1 cellular context compared by ENCODE assay signal in the genomic region with DNA sequence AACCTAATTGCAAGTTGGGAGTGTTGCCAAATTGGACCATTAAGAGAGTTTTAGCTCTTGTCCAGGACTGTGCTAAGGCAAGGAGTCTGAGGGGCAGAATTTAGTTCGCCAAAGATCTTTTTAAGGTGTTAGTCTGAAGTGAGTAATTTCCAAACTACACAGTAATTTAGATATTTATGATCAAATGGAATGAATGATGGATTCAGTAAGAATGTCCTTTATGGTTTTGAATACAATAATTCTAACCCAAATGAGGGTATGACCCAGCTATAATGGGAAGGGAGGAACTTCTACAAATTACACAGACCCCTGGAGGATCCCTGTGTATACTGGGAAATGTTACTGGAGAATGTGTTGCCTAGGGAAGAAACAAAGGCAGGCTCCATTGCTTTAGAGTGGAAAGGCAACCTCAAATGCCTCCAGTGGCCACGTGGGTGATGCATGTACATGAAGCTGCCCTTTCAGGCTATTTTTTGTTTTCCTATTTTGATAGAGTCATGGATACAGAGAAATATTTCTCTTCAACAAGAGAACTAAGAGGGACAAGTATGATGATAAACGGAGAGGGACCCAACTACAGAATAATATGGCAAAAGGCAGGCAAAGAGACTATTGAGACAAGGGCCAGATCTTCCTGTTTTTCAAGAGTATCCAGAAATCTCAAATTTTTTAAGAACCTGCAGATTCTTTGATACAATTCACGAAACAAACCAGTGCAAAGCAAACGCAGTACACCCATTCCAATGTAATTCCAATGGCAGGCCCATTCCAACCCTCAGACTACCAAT.
A peak's percentile ranks its signal among the peaks of the same experiment; 100 is the strongest.
TF ChIP-seq lines count a peak whose summit lies in the region.

No MANE protein-coding gene starts in this region.

TF ChIP-seq in GM12878, 131 proteins besides CTCF, POLR2A, EP300 and RAD21:
- TF ChIP-seq EZH2 (IDR thresholded peaks at IDR 0.05; ENCODE audit: borderline replicate concordance, control insufficient read depth, low read depth, low read length) (no peak), JUNB (IDR thresholded peaks at IDR 0.05) (peak; percentile 74), NFIC (IDR thresholded peaks at IDR 0.05; ENCODE audit: low read depth, low read length) (peak; percentile 24; the same call in 1 of the 2 replicates), BACH1 (IDR thresholded peaks at IDR 0.05; ENCODE audit: borderline replicate concordance) (no peak)
- TF ChIP-seq, protein P1, sequence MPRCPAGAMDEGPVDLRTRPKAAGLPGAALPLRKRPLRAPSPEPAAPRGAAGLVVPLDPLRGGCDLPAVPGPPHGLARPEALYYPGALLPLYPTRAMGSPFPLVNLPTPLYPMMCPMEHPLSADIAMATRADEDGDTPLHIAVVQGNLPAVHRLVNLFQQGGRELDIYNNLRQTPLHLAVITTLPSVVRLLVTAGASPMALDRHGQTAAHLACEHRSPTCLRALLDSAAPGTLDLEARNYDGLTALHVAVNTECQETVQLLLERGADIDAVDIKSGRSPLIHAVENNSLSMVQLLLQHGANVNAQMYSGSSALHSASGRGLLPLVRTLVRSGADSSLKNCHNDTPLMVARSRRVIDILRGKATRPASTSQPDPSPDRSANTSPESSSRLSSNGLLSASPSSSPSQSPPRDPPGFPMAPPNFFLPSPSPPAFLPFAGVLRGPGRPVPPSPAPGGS (IDR thresholded peaks at IDR 0.05; ENCODE audit: borderline replicate concordance, insufficient read depth, low read depth, low read length, poor library complexity, severe bottlenecking), result no peak
TF ChIP-seq in GM12878: peak in this region for 2.
